Comparison of ENCODE assay signal across 13 cellular contexts in the genomic region with DNA sequence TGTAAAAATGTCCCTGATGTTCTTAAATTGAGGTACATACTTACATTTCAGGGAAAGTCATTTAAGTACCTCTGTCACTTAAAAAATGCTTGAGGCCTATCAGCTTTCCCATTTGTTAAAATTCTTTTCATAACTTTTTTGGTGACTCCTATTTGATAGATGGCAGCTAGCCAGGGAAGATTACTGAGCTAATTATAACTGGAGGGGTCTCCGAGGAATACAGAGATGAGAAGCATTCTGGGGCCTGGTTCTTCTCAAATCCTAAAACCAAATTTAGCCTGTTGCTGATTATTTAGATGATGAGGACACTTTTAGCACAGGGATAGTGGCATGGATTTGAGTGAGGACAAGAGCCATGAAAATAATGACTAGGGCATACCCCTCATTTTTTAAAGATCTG. TPM values are rescaled to one million over a fixed set of nuclear protein-coding genes. Genes with fewer than 3 reads are reported as not detected.
DNase-seq lines count a peak whose midpoint lies in the region; ATAC-seq and TF ChIP-seq lines count a peak whose summit lies in the region.
"Had no signal": no experiment of that assay in that cellular context is flagged by ENCODE, and none has a peak within 500 bp of the region (broad histone marks: within the 10 kb centered on the region; RNA-seq: fewer than 3 reads in every experiment).

No MANE protein-coding gene starts in this region.

- H3K4me3 ChIP-seq in right atrium auricular region (no peak overlapping the region), skeletal muscle satellite cell (ENCODE audit: low read length) (peak overlapping the region; percentile 95)
- H3K4me3 ChIP-seq: A549 had no signal

- H3K9me3 Mint-ChIP-seq in activated T-cell treated with anti-CD3 and anti-CD28 coated beads, Interleukin-2, amount 50 U/mL, for 72 hours, result peaks cover 0 to 2% of the 10 kb centered on the region in 2 donors
- H3K9me3 Mint-ChIP-seq: central memory CD8-positive, alpha-beta T cell had no signal

- ATAC-seq in activated T-cell treated with anti-CD3 and anti-CD28 coated beads, Interleukin-2, amount 50 U/mL, for 72 hours (replicated peaks in 1 of 2), result no peak
- ATAC-seq: A549 had no signal

- H3K27me3 ChIP-seq in right atrium auricular region (no peaks in the 10 kb centered on the region), skeletal muscle satellite cell (ENCODE audit: control insufficient read depth, insufficient read depth, low read length) (no peaks in the 10 kb centered on the region)

- H3K27ac ChIP-seq in right atrium auricular region, result peak overlapping the region; percentile 27 to 99
- H3K27ac ChIP-seq: A549, parathyroid adenoma had no signal

- H3K27me3 Mint-ChIP-seq in activated T-cell treated with anti-CD3 and anti-CD28 coated beads, Interleukin-2, amount 50 U/mL, for 72 hours (ENCODE audit: low read depth), result no peaks in the 10 kb centered on the region
- H3K27me3 Mint-ChIP-seq: activated naive CD8-positive, alpha-beta T cell treated with anti-CD3 and anti-CD28 coated beads, Interleukin-2, amount 10 ng/mL, durations not matched to agents 7 days and 5 days; central memory CD8-positive, alpha-beta T cell had no signal

- peaks cover 59% of the 10 kb centered on the region for H3K4me1 Mint-ChIP-seq in activated T-cell treated with anti-CD3 and anti-CD28 coated beads, Interleukin-2, amount 50 U/mL, for 72 hours (ENCODE audit: low read depth)

- H3K36me3 ChIP-seq in right atrium auricular region (no peaks in the 10 kb centered on the region), skeletal muscle satellite cell (ENCODE audit: insufficient read depth, low read length) (no peaks in the 10 kb centered on the region)

- H3K4me3 Mint-ChIP-seq in activated T-cell treated with anti-CD3 and anti-CD28 coated beads, Interleukin-2, amount 50 U/mL, for 72 hours, result no peak overlapping the region
- H3K4me3 Mint-ChIP-seq: activated naive CD8-positive, alpha-beta T cell treated with anti-CD3 and anti-CD28 coated beads, Interleukin-2, amount 10 ng/mL, durations not matched to agents 7 days and 5 days had no signal

- H3K4me1 ChIP-seq in right atrium auricular region (peaks cover 0 to 75% of the 10 kb centered on the region in 2 donors), skeletal muscle satellite cell (ENCODE audit: control insufficient read depth, insufficient read depth, low read length) (peaks cover 55% of the 10 kb centered on the region)

- H3K4me2 ChIP-seq in skeletal muscle satellite cell (ENCODE audit: low read length), result peak overlapping the region; percentile 90
- H3K4me2 ChIP-seq: A549 had no signal

- H3K27ac Mint-ChIP-seq in activated T-cell treated with anti-CD3 and anti-CD28 coated beads, Interleukin-2, amount 50 U/mL, for 72 hours, result peak overlapping the region; percentile 46
- H3K27ac Mint-ChIP-seq: activated naive CD8-positive, alpha-beta T cell treated with anti-CD3 and anti-CD28 coated beads, Interleukin-2, amount 10 ng/mL, durations not matched to agents 7 days and 5 days had no signal

- no peak for TF ChIP-seq CTCF in right atrium auricular region (IDR thresholded peaks at IDR 0.05)

- H3K9me3 ChIP-seq in right atrium auricular region (no peaks in the 10 kb centered on the region), skeletal muscle satellite cell (replicated peaks; ENCODE audit: low read length) (no peaks in the 10 kb centered on the region)
- H3K9me3 ChIP-seq: A549 had no signal

- H3K36me3 Mint-ChIP-seq in activated T-cell treated with anti-CD3 and anti-CD28 coated beads, Interleukin-2, amount 50 U/mL, for 72 hours (ENCODE audit: insufficient read depth in 2 of 2), result peaks cover 8 to 9% of the 10 kb centered on the region in 2 donors

- no peak for DNase-seq in activated T-cell treated with anti-CD3 and anti-CD28 coated beads, Interleukin-2, amount 50 U/mL, for 72 hours
- DNase-seq in activated T-cell treated with anti-CD3 and anti-CD28 coated beads, Interleukin-2, amount 50 U/mL, for 48 hours, result no peak
- DNase-seq in SK-N-DZ (ENCODE audit: low spot score) (peak; percentile 85), right atrium auricular region (ENCODE audit: low spot score) (no peak), kidney tubule cell (ENCODE audit: low spot score) (no peak), SIG-M5 (lab: John Stamatoyannopoulos, UW) (no peak), COLO829 (ENCODE audit: low spot score) (no peak)
- DNase-seq: activated naive CD8-positive, alpha-beta T cell treated with anti-CD3 and anti-CD28 coated beads, Interleukin-2, amount 10 ng/mL, durations not matched to agents 7 days and 5 days; DMS153 had no signal

- no peak overlapping the region for H3K9ac ChIP-seq in skeletal muscle satellite cell (ENCODE audit: low read depth, low read length)
- H3K9ac ChIP-seq: parathyroid adenoma had no signal

RNA-seq across cellular contexts. Expression of gene UGP2, which starts 4.8 kb away (rescaled TPM):
- 10 to 100 TPM; 89.7 to 93.2 TPM for total RNA-seq in activated T-cell treated with anti-CD3 and anti-CD28 coated beads, Interleukin-2, amount 50 U/mL, for 72 hours
- polyA plus RNA-seq in SK-N-DZ (2014; cell fraction: cytosol; rRNA removed), result 37.9 and 38.6 TPM in 2 replicates
- polyA plus RNA-seq in SK-N-DZ (2014; cell fraction: nucleus; rRNA removed), result 24.1 and 32.0 TPM in 2 replicates
- total RNA-seq in right atrium auricular region, result 100 to 1,000 TPM; 204 to 209 TPM
- total RNA-seq in skeletal muscle satellite cell (2012; rRNA removed), result 244 and 437 TPM in 2 replicates
